In the genomic region with DNA sequence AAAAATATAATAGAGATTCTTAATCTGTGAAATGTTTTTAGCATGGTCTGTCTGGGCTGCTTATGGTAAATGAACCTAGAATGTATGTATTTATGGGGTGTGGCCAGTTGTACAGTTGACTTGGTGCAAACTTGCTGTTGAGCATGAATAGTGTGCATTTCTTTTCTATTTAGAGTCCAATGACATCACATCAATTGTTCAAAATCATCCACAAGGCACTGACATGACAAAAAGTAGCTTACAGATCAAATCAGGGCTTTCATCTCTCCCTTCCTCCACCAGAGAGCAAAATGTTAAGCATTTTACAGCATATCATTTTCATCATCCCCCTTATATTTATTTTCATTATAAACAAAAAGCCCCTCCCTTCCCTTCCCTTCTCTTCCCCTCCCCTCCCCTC, we compare ENCODE assay signal across 18 cellular contexts.
"Had no signal": no experiment of that assay in that cellular context is flagged by ENCODE, and none has a peak within 500 bp of the region (broad histone marks: within the 10 kb centered on the region; RNA-seq: fewer than 3 reads in every experiment).

No MANE protein-coding gene starts in this region.

- DNase-seq: KBM-7, MV-4-11, NCI-H1048, NCI-H1436 treated with DMSO at 0.1 percent for 48 hours, NCI-H1694, NCI-H187 treated with DMSO at 0.1 percent for 48 hours, NCI-H2029 treated with DMSO at 0.1 percent for 48 hours, NCI-H2171, NCI-H524, NCI-H774, PC-3, SHP77, SK-N-SH, SW 1271, T-cell had no signal

- H3K4me3 Mint-ChIP-seq: IgD-negative memory B cell, T-cell had no signal

- H3K27ac Mint-ChIP-seq: IgD-negative memory B cell, T-cell had no signal

- H3K9me3 ChIP-seq: SK-N-SH had no signal

- H3K36me3 Mint-ChIP-seq: IgD-negative memory B cell, T-cell had no signal

- H3K4me1 Mint-ChIP-seq: T-cell had no signal

- H3K27me3 Mint-ChIP-seq: IgD-negative memory B cell, T-cell had no signal

- ATAC-seq: HepG2, Panc1, PC-3, T-cell had no signal
